Comparison of ENCODE assay signal across 18 cellular contexts in the genomic region with DNA sequence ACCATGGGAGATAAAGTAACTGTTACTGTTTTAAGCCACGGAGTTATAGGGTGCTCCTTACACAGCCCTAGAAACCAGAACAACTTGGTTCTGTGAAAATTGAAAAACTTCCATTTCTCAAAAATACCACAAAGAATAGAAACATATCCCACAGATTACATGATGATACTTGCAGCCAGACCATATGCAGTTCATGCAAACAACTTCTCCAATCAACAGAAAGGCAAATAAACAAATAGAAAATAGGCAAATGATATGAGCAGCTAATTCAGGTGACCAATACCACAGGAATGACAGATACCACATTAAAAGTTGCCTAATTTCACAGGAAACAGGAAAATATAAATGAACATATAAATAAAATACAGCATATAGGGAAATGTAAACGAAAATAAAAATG.
"Had no signal": no experiment of that assay in that cellular context is flagged by ENCODE, and none has a peak within 500 bp of the region (broad histone marks: within the 10 kb centered on the region; RNA-seq: fewer than 3 reads in every experiment).

No MANE protein-coding gene starts in this region.

- DNase-seq: effector memory CD4-positive, alpha-beta T cell; immature natural killer cell; kidney; left cardiac atrium; naive thymus-derived CD4-positive, alpha-beta T cell; nephron progenitor cell; posterior cingulate gyrus; stimulated activated CD4-positive, alpha-beta T cell treated with anti-CD3 and anti-CD28 coated beads, Interleukin-2, amount 100 ng/mL, for 24 hours; stimulated activated CD4-positive, alpha-beta T cell treated with anti-CD3 and anti-CD28 coated beads, Interleukin-4, amount 100 ng/mL, for 4 hours; stimulated activated naive B cell treated with anti-CD40 and anti-IgM and Interleukin-4, amounts not matched to agents 10 μg/mL and 1 μg/mL and 100 μg/mL, for 72 hours; stimulated activated naive CD8-positive, alpha-beta T cell treated with anti-CD3 and anti-CD28 coated beads, Interleukin-15, amount 100 ng/mL, for 72 hours; testis; upper lobe of right lung had no signal

- H3K27ac ChIP-seq: gastroesophageal sphincter, testis, tibial nerve, upper lobe of right lung, vagina had no signal

- H3K4me1 ChIP-seq: gastroesophageal sphincter, testis, tibial nerve, upper lobe of right lung, vagina had no signal

- H3K27me3 ChIP-seq: gastroesophageal sphincter, testis, tibial nerve, upper lobe of right lung, vagina had no signal

- H3K9me3 ChIP-seq: testis, upper lobe of right lung, vagina had no signal

- H3K4me3 ChIP-seq: gastroesophageal sphincter, testis, tibial nerve, upper lobe of right lung, vagina had no signal

- H3K36me3 ChIP-seq: gastroesophageal sphincter, tibial nerve, upper lobe of right lung, vagina had no signal

- ATAC-seq: esophagus mucosa; gastroesophageal sphincter; left cardiac atrium; naive thymus-derived CD4-positive, alpha-beta T cell; sciatic nerve; stimulated activated naive B cell treated with anti-CD40 and anti-IgM and Interleukin-4, amounts not matched to agents 10 μg/mL and 1 μg/mL and 100 μg/mL, for 72 hours; stimulated activated naive CD8-positive, alpha-beta T cell treated with anti-CD3 and anti-CD28 coated beads, Interleukin-15, amount 100 ng/mL, for 72 hours; upper lobe of right lung had no signal
